Comparison of ENCODE assay signal across 18 cellular contexts in the genomic region with DNA sequence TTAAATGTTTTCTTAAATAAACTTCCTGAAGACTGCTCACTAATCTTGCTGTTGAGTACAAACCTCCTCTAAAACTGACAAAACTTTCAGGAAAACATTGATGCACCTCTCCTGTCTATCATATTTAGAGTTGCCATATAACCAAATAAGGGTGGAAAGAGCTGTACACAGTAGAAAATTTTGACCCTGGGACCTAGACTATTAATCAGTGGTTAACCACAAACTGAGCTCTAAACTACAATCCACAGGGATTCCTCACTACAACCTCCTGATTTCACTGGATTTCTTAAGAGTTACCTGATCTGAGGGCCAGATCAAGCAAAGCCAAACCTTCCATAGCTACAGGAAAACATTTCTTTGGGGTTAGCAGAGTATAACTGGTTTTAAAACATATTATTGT. TPM values are rescaled to one million over a fixed set of nuclear protein-coding genes. Genes with fewer than 3 reads are reported as not detected.
DNase-seq lines count a peak whose midpoint lies in the region; ATAC-seq, FAIRE-seq and TF ChIP-seq lines count a peak whose summit lies in the region.
"Had no signal": no experiment of that assay in that cellular context is flagged by ENCODE, and none has a peak within 500 bp of the region (broad histone marks: within the 10 kb centered on the region; RNA-seq: fewer than 3 reads in every experiment).

No MANE protein-coding gene starts in this region.

- no peaks in the 10 kb centered on the region for H4K20me1 ChIP-seq in KMS-11 (ENCODE audit: insufficient read depth)

- H3K27me3 ChIP-seq in KMS-11 (ENCODE audit: insufficient read depth, low read depth) (no peaks in the 10 kb centered on the region), brain microvascular endothelial cell (replicated peaks) (no peaks in the 10 kb centered on the region), kidney epithelial cell (ENCODE audit: control insufficient read depth, insufficient read depth, low read length) (no peaks in the 10 kb centered on the region), testis (no peaks in the 10 kb centered on the region)
- H3K27me3 ChIP-seq: sigmoid colon, SJCRH30, transverse colon had no signal

- intact Hi-C loops in testis (cut with DNase I; ENCODE audit: low total_unique reads) (no loop called here), kidney (cut with DNase I) (no loop called here)

- H3K27ac Mint-ChIP-seq in activated T-cell treated with anti-CD3 and anti-CD28 coated beads, Interleukin-2, amount 50 U/mL, for 72 hours: no peak overlapping the region

- H3K79me2 ChIP-seq in KMS-11 (ENCODE audit: insufficient read depth, low read depth): no peaks in the 10 kb centered on the region

- H3K36me3 ChIP-seq in KMS-11 (ENCODE audit: insufficient read depth): no peaks in the 10 kb centered on the region
- H3K36me3 ChIP-seq in brain microvascular endothelial cell (replicated peaks): no peaks in the 10 kb centered on the region
- H3K36me3 ChIP-seq in kidney epithelial cell (ENCODE audit: control insufficient read depth, insufficient read depth, low read length): no peaks in the 10 kb centered on the region
- H3K36me3 ChIP-seq in testis (ENCODE audit: low read depth, missing control alignments): no peaks in the 10 kb centered on the region
- no peaks in the 10 kb centered on the region for H3K36me3 ChIP-seq in kidney (ENCODE audit: control insufficient read depth in 1 of 2, insufficient read depth in 2 of 2, low read length in 2 of 2)
- H3K36me3 ChIP-seq: SJCRH30, transverse colon had no signal

- H3K27ac ChIP-seq in KMS-11 (no peak overlapping the region), brain microvascular endothelial cell (peak overlapping the region; percentile 12), testis (no peak overlapping the region), kidney (ENCODE audit: low read depth in 2 of 2, low read length in 2 of 2) (no peak overlapping the region)
- H3K27ac ChIP-seq: sigmoid colon, SJCRH30, transverse colon had no signal

- H3K4me3 Mint-ChIP-seq in activated T-cell treated with anti-CD3 and anti-CD28 coated beads, Interleukin-2, amount 50 U/mL, for 72 hours: no peak overlapping the region

- no peak for FAIRE-seq in GM12891 (lab: Jason Lieb, UNC)
- no peak for FAIRE-seq in kidney (lab: Jason Lieb, UNC)

- peaks cover 16% of the 10 kb centered on the region for H3K4me1 Mint-ChIP-seq in activated T-cell treated with anti-CD3 and anti-CD28 coated beads, Interleukin-2, amount 50 U/mL, for 72 hours (ENCODE audit: low read depth)

- peaks cover 14 to 17% of the 10 kb centered on the region in 2 donors for H3K9me3 Mint-ChIP-seq in activated T-cell treated with anti-CD3 and anti-CD28 coated beads, Interleukin-2, amount 50 U/mL, for 72 hours

- TF ChIP-seq CTCF in AG09319 (IDR thresholded peaks at IDR 0.05; ENCODE audit: low read depth, low read length) (no peak), KMS-11 (conservative IDR thresholded peaks at IDR 0.05; ENCODE audit: low read depth, low read length) (no peak), brain microvascular endothelial cell (IDR thresholded peaks at IDR 0.05; ENCODE audit: low read depth, low read length, missing control alignments) (no peak), kidney epithelial cell (IDR thresholded peaks at IDR 0.05; ENCODE audit: insufficient read depth, low read length, poor library complexity, severe bottlenecking) (no peak), testis (IDR thresholded peaks at IDR 0.05) (no peak), kidney (IDR thresholded peaks at IDR 0.05; ENCODE audit: borderline replicate concordance, extremely low read depth, insufficient read depth) (no peak)

- H3K4me3 ChIP-seq in KMS-11 (IDR thresholded peaks at IDR 0.05; ENCODE audit: insufficient read depth, low read depth, low read length) (no peak overlapping the region), brain microvascular endothelial cell (ENCODE audit: low read depth, low read length) (no peak overlapping the region), kidney epithelial cell (ENCODE audit: low read depth, low read length) (no peak overlapping the region), testis (no peak overlapping the region), kidney (ENCODE audit: low read length in 2 of 2) (no peak overlapping the region)
- H3K4me3 ChIP-seq: sigmoid colon, SJCRH30, transverse colon had no signal

- H3K36me3 Mint-ChIP-seq in activated T-cell treated with anti-CD3 and anti-CD28 coated beads, Interleukin-2, amount 50 U/mL, for 72 hours (ENCODE audit: insufficient read depth in 2 of 2): peaks cover 13 to 24% of the 10 kb centered on the region in 2 donors

- in situ Hi-C loops in brain microvascular endothelial cell (cut with HindIII; ENCODE audit: low pct_ligation_motif_present, low sequenced_read_pairs): no loop called here

- peaks cover 23% of the 10 kb centered on the region for H3K4me1 ChIP-seq in KMS-11 (ENCODE audit: low read depth, poor library complexity, severe bottlenecking)
- H3K4me1 ChIP-seq in testis: no peaks in the 10 kb centered on the region
- H3K4me1 ChIP-seq in kidney (ENCODE audit: control insufficient read depth in 1 of 2, insufficient read depth in 1 of 2, low read depth in 1 of 2, low read length in 2 of 2): no peaks in the 10 kb centered on the region
- H3K4me1 ChIP-seq: sigmoid colon, transverse colon had no signal

- H2AFZ ChIP-seq in KMS-11 (ENCODE audit: low read depth): no peak overlapping the region

- no peak for ATAC-seq in activated T-cell treated with anti-CD3 and anti-CD28 coated beads, Interleukin-2, amount 50 U/mL, for 72 hours (replicated peaks in 1 of 2)
- ATAC-seq: esophagus mucosa had no signal

- DNase-seq in AG09319 (ENCODE audit: extremely low read depth, low read depth) (peak; percentile 43), brain microvascular endothelial cell (peak; percentile 61), kidney epithelial cell (ENCODE audit: low read depth) (peak; percentile 65), GM12891 (ENCODE audit: insufficient read length, low spot score) (no peak), testis (no peak), kidney (no peak)
- no peak for DNase-seq in activated T-cell treated with anti-CD3 and anti-CD28 coated beads, Interleukin-2, amount 50 U/mL, for 72 hours
- DNase-seq: activated CD4-positive, alpha-beta T cell treated with anti-CD3 and anti-CD28 coated beads, Interleukin-2, amount 50 U/mL, for 1 hour; cortex of kidney; H7; NCI-H1105; sigmoid colon; stimulated activated CD4-positive, alpha-beta T cell treated with anti-CD3 and anti-CD28 coated beads, Interleukin-4, amount 100 ng/mL, for 24 hours; transverse colon had no signal

- no peak for TF ChIP-seq POLR2A in GM12891 (IDR thresholded peaks at IDR 0.05; ENCODE audit: low read depth, low read length)
- no peak for TF ChIP-seq POLR2A in testis (IDR thresholded peaks at IDR 0.05)

- H3K9ac ChIP-seq in KMS-11: no peak overlapping the region
- H3K9ac ChIP-seq in kidney (ENCODE audit: low read length in 2 of 2): no peak overlapping the region

- H3K9me3 ChIP-seq in testis: no peaks in the 10 kb centered on the region
- H3K9me3 ChIP-seq in kidney (ENCODE audit: control insufficient read depth in 1 of 2, low read length in 2 of 2): no peaks in the 10 kb centered on the region
- H3K9me3 ChIP-seq: sigmoid colon, SJCRH30 had no signal

- H3K27me3 Mint-ChIP-seq in activated T-cell treated with anti-CD3 and anti-CD28 coated beads, Interleukin-2, amount 50 U/mL, for 72 hours (ENCODE audit: low read depth): peaks cover 29% of the 10 kb centered on the region

- H3K4me2 ChIP-seq in KMS-11: peak overlapping the region; percentile 21

TF ChIP-seq in GM12891, 5 proteins besides CTCF, POLR2A, EP300 and RAD21:
- TF ChIP-seq SPI1 (IDR thresholded peaks at IDR 0.05; ENCODE audit: low read depth, low read length): no peak
- no peak for TF ChIP-seq POU2F2 (IDR thresholded peaks at IDR 0.05; ENCODE audit: low read depth, low read length)
TF ChIP-seq in GM12891: peak in this region for 0.

RNA-seq across cellular contexts. Expression of a gene that starts 39.9 kb away (rescaled TPM):
- not detected in 2 replicates for total RNA-seq in kidney epithelial cell
- not detected for total RNA-seq in activated T-cell treated with anti-CD3 and anti-CD28 coated beads, Interleukin-2, amount 50 U/mL, for 72 hours
- not detected for polyA plus RNA-seq in GM12891 (2012; ENCODE audit: low read depth, missing spikeins)
- under 1 TPM in 1 of 2 donors, not detected in 1; 0.12 TPM for total RNA-seq in testis
- polyA plus RNA-seq in testis (ENCODE audit: insufficient read depth, low read depth, low replicate concordance): 0.51 TPM
- not detected for total RNA-seq in kidney
- polyA plus RNA-seq in kidney (ENCODE audit: insufficient read depth, low read depth, low replicate concordance): not detected
- total RNA-seq: H7, lung microvascular endothelial cell had no signal

Comparison
In these comparisons a context has a peak if more than half of its experiments do, and no peak if none do; other contexts are left out.
1. DNase-seq: peak in AG09319 (single experiment), brain microvascular endothelial cell (single experiment) and kidney epithelial cell (single experiment); none in activated T-cell treated with anti-CD3 and anti-CD28 coated beads, Interleukin-2, amount 50 U/mL, for 72 hours (0 of 2), GM12891 (single experiment), testis (single experiment) and kidney (single experiment).